25 cellular contexts compared by ENCODE assay signal in genomic region chr1:165187020-165187628, GRCh38.
"Had no signal": no experiment of that assay in that cellular context is flagged by ENCODE, and none has a peak within 500 bp of the region (broad histone marks: within the 10 kb centered on the region; RNA-seq: fewer than 3 reads in every experiment).

No MANE protein-coding gene starts in this region.

- H3K36me3 Mint-ChIP-seq: activated naive CD4-positive, alpha-beta T cell treated with anti-CD3 and anti-CD28 coated beads, Interleukin-2, amount 10 ng/mL, durations not matched to agents 7 days and 5 days; immature natural killer cell; naive B cell had no signal

- ATAC-seq: activated CD8-positive, alpha-beta T cell treated with anti-CD3 and anti-CD28 coated beads for 36 hours; activated naive CD8-positive, alpha-beta T cell treated with anti-CD3 and anti-CD28 coated beads, Interleukin-2, amount 50 U/mL, for 24 hours; gastroesophageal sphincter; heart right ventricle; mucosa of descending colon; right cardiac atrium had no signal

- H3K4me1 Mint-ChIP-seq: activated CD4-positive, alpha-beta T cell treated with anti-CD3 and anti-CD28 coated beads, Interleukin-2, amount 10 ng/mL, durations not matched to agents 24 days and 14 days; activated naive CD4-positive, alpha-beta T cell treated with anti-CD3 and anti-CD28 coated beads, Interleukin-2, amount 10 ng/mL, durations not matched to agents 7 days and 5 days; activated naive CD8-positive, alpha-beta T cell treated with anti-CD3 and anti-CD28 coated beads, Interleukin-2, amount 50 U/mL, for 24 hours; immature natural killer cell; naive B cell; neural crest cell had no signal

- H3K27ac ChIP-seq: brain microvascular endothelial cell, coronary artery, gastroesophageal sphincter, heart right ventricle, psoas muscle, tibial nerve, uterus had no signal

- H3K4me3 Mint-ChIP-seq: activated CD4-positive, alpha-beta T cell treated with anti-CD3 and anti-CD28 coated beads, Interleukin-2, amount 10 ng/mL, durations not matched to agents 24 days and 14 days; activated CD8-positive, alpha-beta T cell treated with anti-CD3 and anti-CD28 coated beads for 36 hours; activated naive CD4-positive, alpha-beta T cell treated with anti-CD3 and anti-CD28 coated beads, Interleukin-2, amount 10 ng/mL, durations not matched to agents 7 days and 5 days; activated naive CD8-positive, alpha-beta T cell treated with anti-CD3 and anti-CD28 coated beads, Interleukin-2, amount 50 U/mL, for 24 hours; immature natural killer cell; naive B cell; neural crest cell; stimulated activated naive CD8-positive, alpha-beta T cell treated with anti-CD3 and anti-CD28 coated beads, Interleukin-15, Interleukin-2, amounts not matched to agents 100 ng/mL and 50 ng/mL, for 24 hours had no signal

- H3K9me3 ChIP-seq: mucosa of descending colon, psoas muscle, uterus had no signal

- DNase-seq: activated CD4-positive, alpha-beta T cell treated with anti-CD3 and anti-CD28 coated beads, Interleukin-2, amount 10 ng/mL, durations not matched to agents 24 days and 14 days; activated CD4-positive, CD25-positive, alpha-beta regulatory T cell; activated CD8-positive, alpha-beta T cell treated with anti-CD3 and anti-CD28 coated beads for 36 hours; activated naive CD4-positive, alpha-beta T cell treated with anti-CD3 and anti-CD28 coated beads, Interleukin-2, amount 10 ng/mL, durations not matched to agents 7 days and 5 days; activated naive CD8-positive, alpha-beta T cell treated with anti-CD3 and anti-CD28 coated beads, Interleukin-2, amount 50 U/mL, for 24 hours; activated T-cell treated with anti-CD3 and anti-CD28 coated beads, Interleukin-2, amount 50 U/mL, for 1 hour; aorta; brain microvascular endothelial cell; central memory CD4-positive, alpha-beta T cell; heart right ventricle; immature natural killer cell; mesenchymal stem cell; mucosa of descending colon; naive B cell; psoas muscle; right cardiac atrium; small intestine; stimulated activated CD4-positive, alpha-beta T cell treated with anti-CD3 and anti-CD28 coated beads, Interleukin-15, amount 100 ng/mL, for 24 hours; stimulated activated CD4-positive, alpha-beta T cell treated with anti-CD3 and anti-CD28 coated beads, Interleukin-2, amount 100 ng/mL, for 48 hours; uterus had no signal

- H3K9me3 Mint-ChIP-seq: stimulated activated naive CD8-positive, alpha-beta T cell treated with anti-CD3 and anti-CD28 coated beads, Interleukin-15, Interleukin-2, amounts not matched to agents 100 ng/mL and 50 ng/mL, for 24 hours had no signal

- H3K27me3 Mint-ChIP-seq: activated CD4-positive, alpha-beta T cell treated with anti-CD3 and anti-CD28 coated beads, Interleukin-2, amount 10 ng/mL, durations not matched to agents 24 days and 14 days; activated naive CD4-positive, alpha-beta T cell treated with anti-CD3 and anti-CD28 coated beads, Interleukin-2, amount 10 ng/mL, durations not matched to agents 7 days and 5 days; activated naive CD8-positive, alpha-beta T cell treated with anti-CD3 and anti-CD28 coated beads, Interleukin-2, amount 50 U/mL, for 24 hours had no signal

- H3K27ac Mint-ChIP-seq: activated CD4-positive, alpha-beta T cell treated with anti-CD3 and anti-CD28 coated beads, Interleukin-2, amount 10 ng/mL, durations not matched to agents 24 days and 14 days; activated CD8-positive, alpha-beta T cell treated with anti-CD3 and anti-CD28 coated beads for 36 hours; activated naive CD4-positive, alpha-beta T cell treated with anti-CD3 and anti-CD28 coated beads, Interleukin-2, amount 10 ng/mL, durations not matched to agents 7 days and 5 days; activated naive CD8-positive, alpha-beta T cell treated with anti-CD3 and anti-CD28 coated beads, Interleukin-2, amount 50 U/mL, for 24 hours; immature natural killer cell; naive B cell; stimulated activated naive CD8-positive, alpha-beta T cell treated with anti-CD3 and anti-CD28 coated beads, Interleukin-15, Interleukin-2, amounts not matched to agents 100 ng/mL and 50 ng/mL, for 24 hours had no signal

- H3K4me3 ChIP-seq: coronary artery, gastroesophageal sphincter, heart right ventricle, mucosa of descending colon, psoas muscle, tibial nerve, uterus had no signal

- H3K36me3 ChIP-seq: brain microvascular endothelial cell, gastroesophageal sphincter, heart right ventricle, tibial nerve, uterus had no signal
